Comparison of ENCODE assay signal across 8 cellular contexts in genomic region chr3:33372218-33373081, GRCh38.
DNase-seq lines count a peak whose midpoint lies in the region; ATAC-seq and TF ChIP-seq lines count a peak whose summit lies in the region.

No MANE protein-coding gene starts in this region.

- TF ChIP-seq CTCF in DND-41 (IDR thresholded peaks at IDR 0.05; ENCODE audit: borderline replicate concordance, extremely low read depth, low read length, poor library complexity, severe bottlenecking), result peak; percentile 93
- TF ChIP-seq CTCF in endodermal cell (conservative IDR thresholded peaks at IDR 0.05), result peak; percentile 96

- H3K27ac ChIP-seq in DND-41 (ENCODE audit: low read length) (no peak overlapping the region), GM23248 (no peak overlapping the region), endodermal cell (ENCODE audit: low read depth, low read length) (no peak overlapping the region)

- H3K9me3 ChIP-seq in DND-41 (ENCODE audit: insufficient read depth, low read length, severe bottlenecking) (no peaks in the 10 kb centered on the region), GM23248 (ENCODE audit: low read depth) (no peaks in the 10 kb centered on the region), endodermal cell (ENCODE audit: control insufficient read depth, low read length) (peaks cover 17% of the 10 kb centered on the region)

- H3K27me3 Mint-ChIP-seq in endodermal cell (ENCODE audit: insufficient read depth), result no peaks in the 10 kb centered on the region

- H3K9me2 ChIP-seq in GM23248 (ENCODE audit: insufficient read depth), result no peaks in the 10 kb centered on the region

- H3K4me3 Mint-ChIP-seq in endodermal cell, result no peak overlapping the region

- H3K27ac Mint-ChIP-seq in endodermal cell, result no peak overlapping the region

- H3K79me2 ChIP-seq in DND-41 (ENCODE audit: insufficient read depth, low read length) (no peaks in the 10 kb centered on the region), GM23248 (ENCODE audit: insufficient read depth) (no peaks in the 10 kb centered on the region)

- H3K4me1 ChIP-seq in DND-41 (ENCODE audit: insufficient read depth, low read length) (no peaks in the 10 kb centered on the region), GM23248 (ENCODE audit: insufficient read depth) (0 out of 2 replicates have a peak, but pooled peaks cover 5% of the 10 kb centered on the region), endodermal cell (ENCODE audit: control insufficient read depth, insufficient read depth, low read length) (no peaks in the 10 kb centered on the region)

- H3K36me3 ChIP-seq in DND-41 (ENCODE audit: insufficient read depth, low read length), result no peaks in the 10 kb centered on the region
- no peaks in the 10 kb centered on the region for H3K36me3 ChIP-seq in GM23248 (ENCODE audit: low read depth)
- peaks cover 41% of the 10 kb centered on the region for H3K36me3 ChIP-seq in endodermal cell (ENCODE audit: control insufficient read depth, insufficient read depth, low read length)

- H3F3A ChIP-seq in GM23248 (ENCODE audit: insufficient read depth), result no peaks in the 10 kb centered on the region

- peaks cover 42% of the 10 kb centered on the region for H3K36me3 Mint-ChIP-seq in endodermal cell (ENCODE audit: low read depth)

- H2AFZ ChIP-seq in DND-41 (ENCODE audit: low read depth, low read length) (no peak overlapping the region), GM23248 (peak overlapping the region; percentile 55; the same call in 1 of the 2 replicates)

- no peaks in the 10 kb centered on the region for H3K4me1 Mint-ChIP-seq in endodermal cell

- H3K9me3 Mint-ChIP-seq in endodermal cell, result peaks cover 8% of the 10 kb centered on the region

- H3K9ac ChIP-seq in DND-41 (ENCODE audit: low read depth, low read length) (no peak overlapping the region), GM23248 (no peak overlapping the region), endodermal cell (ENCODE audit: extremely low read depth, low read length, poor library complexity, severe bottlenecking) (no peak overlapping the region)

- H3K4me2 ChIP-seq in DND-41 (ENCODE audit: insufficient read depth, low read length) (no peak overlapping the region), GM23248 (ENCODE audit: unreplicated experiment) (peak overlapping the region; percentile 73)

- peak; percentile 74 for ATAC-seq in DND-41 (ENCODE audit: insufficient read depth, low read depth)

- H3K27me3 ChIP-seq in DND-41 (ENCODE audit: insufficient read depth, low read length, poor library complexity), result no peaks in the 10 kb centered on the region
- H3K27me3 ChIP-seq in GM23248 (replicated peaks; ENCODE audit: insufficient read depth), result no peaks in the 10 kb centered on the region
- no peaks in the 10 kb centered on the region for H3K27me3 ChIP-seq in endodermal cell (ENCODE audit: control insufficient read depth, insufficient read depth, low read length, poor library complexity, severe bottlenecking)

- H3K4me3 ChIP-seq in DND-41 (ENCODE audit: low read depth in 1 of 2, low read length in 2 of 2) (no peak overlapping the region), GM23248 (peak overlapping the region; percentile 58), endodermal cell (ENCODE audit: low read length) (no peak overlapping the region)

- WGBS in GM23248 (ENCODE audit: low coverage in 1 of 2, low lambda C conversion rate in 2 of 2, missing lambda C conversion rate in 2 of 2), 2 experiments, result 46 to 49% methylated on average over 14 of the region's 14 CpGs
- 69 to 70% methylated on average over 12 to 14 of the region's 14 CpGs for WGBS in endodermal cell (ENCODE audit: insufficient coverage in 1 of 2, insufficient read length in 1 of 2), 2 experiments

- DNase-seq in DND-41, result peak; percentile 41
- DNase-seq in GM23248, result peak; percentile 74
- DNase-seq in NCI-H2196 (lab: John Stamatoyannopoulos, UW; ENCODE audit: unreplicated experiment), result peak; percentile 32
- peak; percentile 59 for DNase-seq in activated CD4-positive, alpha-beta T cell treated with anti-CD3 and anti-CD28 coated beads for 48 hours
- peak; percentile 69 for DNase-seq in endodermal cell
- peak; percentile 71 for DNase-seq in midbrain (lab: John Stamatoyannopoulos, UW)
- peak; percentile 8 for DNase-seq in stimulated activated naive CD4-positive, alpha-beta T cell treated with Interleukin-2 at 50 U/mL for 16 hours (lab: John Stamatoyannopoulos, UW)
- DNase-seq in GM19238 (ENCODE audit: insufficient read length, low spot score), result no peak

- H4K20me1 ChIP-seq in DND-41 (ENCODE audit: insufficient read depth, low read length) (no peaks in the 10 kb centered on the region), GM23248 (ENCODE audit: insufficient read depth) (no peaks in the 10 kb centered on the region)

- in situ Hi-C loops in GM23248 (cut with MboI), result loop anchor here (5.0 kb wide), 1 partner anchor 240 kb away; no protein-coding TSS in a partner anchor
